1 cellular context compared by ENCODE assay signal in the genomic region with DNA sequence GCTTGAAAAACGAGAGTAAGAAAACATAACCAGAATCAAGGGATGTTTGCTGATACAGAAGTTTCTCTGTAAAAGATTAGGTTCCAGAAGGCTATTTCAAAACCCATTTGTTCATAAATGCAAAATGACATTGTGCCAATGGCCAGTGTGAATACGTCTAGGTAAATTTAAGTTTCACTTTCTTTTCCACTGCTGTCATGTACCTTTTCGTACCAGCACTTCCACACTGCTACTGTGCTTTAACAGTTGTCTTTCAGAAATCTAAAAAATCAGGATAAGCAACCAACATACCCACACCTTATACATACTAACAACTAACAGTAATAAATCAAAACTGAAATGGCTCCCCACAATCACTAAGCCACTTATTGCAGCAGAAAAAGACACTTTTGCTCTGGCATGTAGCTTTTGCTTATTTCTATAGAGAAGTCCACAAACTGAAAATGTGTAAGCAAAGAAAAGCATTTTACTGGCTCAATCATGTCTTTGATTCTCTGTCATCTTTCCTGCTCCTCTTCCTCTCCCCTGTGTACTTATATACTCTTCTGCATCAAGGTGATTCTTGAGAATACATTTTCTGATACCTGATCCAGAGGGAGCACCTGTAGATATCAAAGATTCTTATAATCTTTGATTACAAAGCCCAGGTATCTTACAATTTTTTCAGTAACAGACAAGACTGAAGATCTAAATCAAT.
TF ChIP-seq lines count a peak whose summit lies in the region.

No MANE protein-coding gene starts in this region.

TF ChIP-seq in GM12878, 131 proteins besides CTCF, POLR2A, EP300 and RAD21 (continued from another document):
- TF ChIP-seq, protein P1, sequence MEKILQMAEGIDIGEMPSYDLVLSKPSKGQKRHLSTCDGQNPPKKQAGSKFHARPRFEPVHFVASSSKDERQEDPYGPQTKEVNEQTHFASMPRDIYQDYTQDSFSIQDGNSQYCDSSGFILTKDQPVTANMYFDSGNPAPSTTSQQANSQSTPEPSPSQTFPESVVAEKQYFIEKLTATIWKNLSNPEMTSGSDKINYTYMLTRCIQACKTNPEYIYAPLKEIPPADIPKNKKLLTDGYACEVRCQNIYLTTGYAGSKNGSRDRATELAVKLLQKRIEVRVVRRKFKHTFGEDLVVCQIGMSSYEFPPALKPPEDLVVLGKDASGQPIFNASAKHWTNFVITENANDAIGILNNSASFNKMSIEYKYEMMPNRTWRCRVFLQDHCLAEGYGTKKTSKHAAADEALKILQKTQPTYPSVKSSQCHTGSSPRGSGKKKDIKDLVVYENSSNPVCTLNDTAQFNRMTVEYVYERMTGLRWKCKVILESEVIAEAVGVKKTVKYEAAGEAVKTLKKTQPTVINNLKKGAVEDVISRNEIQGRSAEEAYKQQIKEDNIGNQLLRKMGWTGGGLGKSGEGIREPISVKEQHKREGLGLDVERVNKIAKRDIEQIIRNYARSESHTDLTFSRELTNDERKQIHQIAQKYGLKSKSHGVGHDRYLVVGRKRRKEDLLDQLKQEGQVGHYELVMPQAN (conservative IDR thresholded peaks at IDR 0.05): no peak
- TF ChIP-seq MXI1 (IDR thresholded peaks at IDR 0.05; ENCODE audit: low read depth, low read length) (peak; percentile 28; the same call in 1 of the 2 replicates), CREM (IDR thresholded peaks at IDR 0.05; ENCODE audit: low read depth) (0 out of 2 replicates have a peak, but pooled peaks have one; percentile 13), BACH1 (IDR thresholded peaks at IDR 0.05; ENCODE audit: borderline replicate concordance) (no peak), ZNF217 (IDR thresholded peaks at IDR 0.05) (no peak), RB1 (IDR thresholded peaks at IDR 0.05; ENCODE audit: borderline replicate concordance) (no peak), CHD1 (IDR thresholded peaks at IDR 0.05; ENCODE audit: low read depth, low read length) (no peak), HDAC2 (IDR thresholded peaks at IDR 0.05) (no peak), ZNF274 (IDR thresholded peaks at IDR 0.05; ENCODE audit: insufficient read depth, insufficient read length) (no peak), ATF7 (IDR thresholded peaks at IDR 0.05; ENCODE audit: low read depth) (peak; percentile 39; the same call in 1 of the 2 replicates), POLR2AphosphoS2 (IDR thresholded peaks at IDR 0.05; ENCODE audit: low read depth, low read length) (no peak), IRF4 (IDR thresholded peaks at IDR 0.05; ENCODE audit: low read depth, low read length) (no peak), SPI1 (IDR thresholded peaks at IDR 0.05; ENCODE audit: borderline replicate concordance, insufficient read depth, low read depth, low read length) (peak; percentile 17; the same call in 1 of the 2 replicates), YY1 (IDR thresholded peaks at IDR 0.05; ENCODE audit: low read depth, low read length) (no peak), KLF5 (IDR thresholded peaks at IDR 0.05; ENCODE audit: partially characterized antibody) (no peak), SUZ12 (IDR thresholded peaks at IDR 0.05; ENCODE audit: unreplicated experiment) (no peak), STAT3 (IDR thresholded peaks at IDR 0.05; ENCODE audit: low read depth, low read length) (no peak), IKZF2 (IDR thresholded peaks at IDR 0.05) (0 out of 4 replicates have a peak, but pooled peaks of 1 of the 2 experiments have one; percentile 1), KAT2A (conservative IDR thresholded peaks at IDR 0.05; ENCODE audit: control insufficient read depth, low read depth, low read length) (no peak), NFXL1 (IDR thresholded peaks at IDR 0.05; ENCODE audit: borderline replicate concordance) (no peak), MTA2 (IDR thresholded peaks at IDR 0.05; ENCODE audit: low read depth) (no peak), NBN (IDR thresholded peaks at IDR 0.05) (0 out of 2 replicates have a peak, but pooled peaks have one; percentile 15)
- TF ChIP-seq, protein P2, sequence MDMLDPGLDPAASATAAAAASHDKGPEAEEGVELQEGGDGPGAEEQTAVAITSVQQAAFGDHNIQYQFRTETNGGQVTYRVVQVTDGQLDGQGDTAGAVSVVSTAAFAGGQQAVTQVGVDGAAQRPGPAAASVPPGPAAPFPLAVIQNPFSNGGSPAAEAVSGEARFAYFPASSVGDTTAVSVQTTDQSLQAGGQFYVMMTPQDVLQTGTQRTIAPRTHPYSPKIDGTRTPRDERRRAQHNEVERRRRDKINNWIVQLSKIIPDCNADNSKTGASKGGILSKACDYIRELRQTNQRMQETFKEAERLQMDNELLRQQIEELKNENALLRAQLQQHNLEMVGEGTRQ (IDR thresholded peaks at IDR 0.05; ENCODE audit: borderline replicate concordance, low read depth, low read length): no peak
- TF ChIP-seq, protein P3, sequence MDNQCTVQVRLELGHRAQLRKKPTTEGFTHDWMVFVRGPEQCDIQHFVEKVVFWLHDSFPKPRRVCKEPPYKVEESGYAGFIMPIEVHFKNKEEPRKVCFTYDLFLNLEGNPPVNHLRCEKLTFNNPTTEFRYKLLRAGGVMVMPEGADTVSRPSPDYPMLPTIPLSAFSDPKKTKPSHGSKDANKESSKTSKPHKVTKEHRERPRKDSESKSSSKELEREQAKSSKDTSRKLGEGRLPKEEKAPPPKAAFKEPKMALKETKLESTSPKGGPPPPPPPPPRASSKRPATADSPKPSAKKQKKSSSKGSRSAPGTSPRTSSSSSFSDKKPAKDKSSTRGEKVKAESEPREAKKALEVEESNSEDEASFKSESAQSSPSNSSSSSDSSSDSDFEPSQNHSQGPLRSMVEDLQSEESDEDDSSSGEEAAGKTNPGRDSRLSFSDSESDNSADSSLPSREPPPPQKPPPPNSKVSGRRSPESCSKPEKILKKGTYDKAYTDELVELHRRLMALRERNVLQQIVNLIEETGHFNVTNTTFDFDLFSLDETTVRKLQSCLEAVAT (IDR thresholded peaks at IDR 0.05): no peak
- TF ChIP-seq, protein P4, sequence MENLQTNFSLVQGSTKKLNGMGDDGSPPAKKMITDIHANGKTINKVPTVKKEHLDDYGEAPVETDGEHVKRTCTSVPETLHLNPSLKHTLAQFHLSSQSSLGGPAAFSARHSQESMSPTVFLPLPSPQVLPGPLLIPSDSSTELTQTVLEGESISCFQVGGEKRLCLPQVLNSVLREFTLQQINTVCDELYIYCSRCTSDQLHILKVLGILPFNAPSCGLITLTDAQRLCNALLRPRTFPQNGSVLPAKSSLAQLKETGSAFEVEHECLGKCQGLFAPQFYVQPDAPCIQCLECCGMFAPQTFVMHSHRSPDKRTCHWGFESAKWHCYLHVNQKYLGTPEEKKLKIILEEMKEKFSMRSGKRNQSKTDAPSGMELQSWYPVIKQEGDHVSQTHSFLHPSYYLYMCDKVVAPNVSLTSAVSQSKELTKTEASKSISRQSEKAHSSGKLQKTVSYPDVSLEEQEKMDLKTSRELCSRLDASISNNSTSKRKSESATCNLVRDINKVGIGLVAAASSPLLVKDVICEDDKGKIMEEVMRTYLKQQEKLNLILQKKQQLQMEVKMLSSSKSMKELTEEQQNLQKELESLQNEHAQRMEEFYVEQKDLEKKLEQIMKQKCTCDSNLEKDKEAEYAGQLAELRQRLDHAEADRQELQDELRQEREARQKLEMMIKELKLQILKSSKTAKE (IDR thresholded peaks at IDR 0.05; ENCODE audit: low read depth, poor library complexity, severe bottlenecking): peak; percentile 21
- TF ChIP-seq, protein P5, sequence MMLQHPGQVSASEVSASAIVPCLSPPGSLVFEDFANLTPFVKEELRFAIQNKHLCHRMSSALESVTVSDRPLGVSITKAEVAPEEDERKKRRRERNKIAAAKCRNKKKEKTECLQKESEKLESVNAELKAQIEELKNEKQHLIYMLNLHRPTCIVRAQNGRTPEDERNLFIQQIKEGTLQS (IDR thresholded peaks at IDR 0.05; ENCODE audit: borderline replicate concordance, extremely low read depth, low read depth, low read length): no peak
- TF ChIP-seq, protein P6, sequence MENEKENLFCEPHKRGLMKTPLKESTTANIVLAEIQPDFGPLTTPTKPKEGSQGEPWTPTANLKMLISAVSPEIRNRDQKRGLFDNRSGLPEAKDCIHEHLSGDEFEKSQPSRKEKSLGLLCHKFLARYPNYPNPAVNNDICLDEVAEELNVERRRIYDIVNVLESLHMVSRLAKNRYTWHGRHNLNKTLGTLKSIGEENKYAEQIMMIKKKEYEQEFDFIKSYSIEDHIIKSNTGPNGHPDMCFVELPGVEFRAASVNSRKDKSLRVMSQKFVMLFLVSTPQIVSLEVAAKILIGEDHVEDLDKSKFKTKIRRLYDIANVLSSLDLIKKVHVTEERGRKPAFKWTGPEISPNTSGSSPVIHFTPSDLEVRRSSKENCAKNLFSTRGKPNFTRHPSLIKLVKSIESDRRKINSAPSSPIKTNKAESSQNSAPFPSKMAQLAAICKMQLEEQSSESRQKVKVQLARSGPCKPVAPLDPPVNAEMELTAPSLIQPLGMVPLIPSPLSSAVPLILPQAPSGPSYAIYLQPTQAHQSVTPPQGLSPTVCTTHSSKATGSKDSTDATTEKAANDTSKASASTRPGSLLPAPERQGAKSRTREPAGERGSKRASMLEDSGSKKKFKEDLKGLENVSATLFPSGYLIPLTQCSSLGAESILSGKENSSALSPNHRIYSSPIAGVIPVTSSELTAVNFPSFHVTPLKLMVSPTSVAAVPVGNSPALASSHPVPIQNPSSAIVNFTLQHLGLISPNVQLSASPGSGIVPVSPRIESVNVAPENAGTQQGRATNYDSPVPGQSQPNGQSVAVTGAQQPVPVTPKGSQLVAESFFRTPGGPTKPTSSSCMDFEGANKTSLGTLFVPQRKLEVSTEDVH (IDR thresholded peaks at IDR 0.05; ENCODE audit: low read depth, partially characterized antibody): peak; percentile 54
